Comparison of ENCODE assay signal across 8 cellular contexts in genomic region chr2:86719263-86719636, GRCh38. TPM values are rescaled to one million over a fixed set of nuclear protein-coding genes. Genes with fewer than 3 reads are reported as not detected.
DNase-seq lines count a peak whose midpoint lies in the region; ATAC-seq and TF ChIP-seq lines count a peak whose summit lies in the region.
"Not testable (repeated sequence)": the region's sequence is repeated elsewhere in the genome, so short reads cannot be mapped to it uniquely, and the experiment has no call there.

No MANE protein-coding gene starts in this region.

- H3K27ac ChIP-seq in HUES64 (ENCODE audit: low read depth, low read length) (0 out of 2 replicates have a peak overlapping the region, but pooled peaks have one; percentile 58), heart left ventricle (peak overlapping the region; percentile 83 to 95 (median 90)), gastrocnemius medialis (peak overlapping the region; percentile 87 to 93 (median 88)), vagina (peak overlapping the region; percentile 83)

- H3K27ac Mint-ChIP-seq in WTC11; central memory CD8-positive, alpha-beta T cell (ENCODE audit: low read depth): not testable (repeated sequence)

- peak overlapping the region; percentile 77; the same call in 1 of the 2 replicates for H3K9ac ChIP-seq in HUES64 (ENCODE audit: low read depth, low read length)

- H3K4me1 Mint-ChIP-seq in WTC11; central memory CD8-positive, alpha-beta T cell: not testable (repeated sequence)

- peak overlapping the region; percentile 43; the same call in 1 of the 2 replicates for H3K4me3 Mint-ChIP-seq in WTC11
- peak overlapping the region; percentile 82 for H3K4me3 Mint-ChIP-seq in central memory CD8-positive, alpha-beta T cell

- in situ Hi-C loops in gastrocnemius medialis (cut with MboI; ENCODE audit: low sequenced_read_pairs in 4 of 4): not testable (repeated sequence)

- not testable (repeated sequence) for ATAC-seq in WTC11; central memory CD8-positive, alpha-beta T cell (replicated peaks; ENCODE audit: extremely low read depth, poor library complexity, severe bottlenecking)
- ATAC-seq in heart left ventricle: peak; percentile 6 to 53 (median 30)
- peak; percentile 34 to 40 for ATAC-seq in gastrocnemius medialis

- TF ChIP-seq CTCF in GM12875 (IDR thresholded peaks at IDR 0.05; ENCODE audit: borderline replicate concordance, insufficient read depth, low read depth, low read length); WTC11 (IDR thresholded peaks at IDR 0.05); heart left ventricle (IDR thresholded peaks at IDR 0.05); gastrocnemius medialis (IDR thresholded peaks at IDR 0.05 in 4 of 5, conservative IDR thresholded peaks at IDR 0.05 in 1 of 5); vagina (IDR thresholded peaks at IDR 0.05): not testable (repeated sequence)

- not testable (repeated sequence) for H3K27me3 ChIP-seq in HUES64 (ENCODE audit: insufficient read depth, low read length); heart left ventricle; mononuclear cell (ENCODE audit: insufficient read depth, low read length); gastrocnemius medialis; vagina

- H3K4me1 ChIP-seq in HUES64 (ENCODE audit: insufficient read depth, low read length); heart left ventricle; mononuclear cell (ENCODE audit: insufficient read depth, low read length); gastrocnemius medialis; vagina: not testable (repeated sequence)

- not testable (repeated sequence) for H3K27me3 Mint-ChIP-seq in WTC11 (ENCODE audit: low read depth); central memory CD8-positive, alpha-beta T cell

- H3K9me3 Mint-ChIP-seq in WTC11; central memory CD8-positive, alpha-beta T cell: not testable (repeated sequence)

- not testable (repeated sequence) for H3K36me3 Mint-ChIP-seq in WTC11; central memory CD8-positive, alpha-beta T cell (ENCODE audit: insufficient read depth)

- 0% methylated on average over 3 of the region's 30 CpGs for WGBS in HUES64
- no CpG with 5 or more reads among the region's 30 CpGs for WGBS in heart left ventricle, 4 donors

- intact Hi-C loops in heart left ventricle (cut with DNase I); gastrocnemius medialis (cut with DNase I; ENCODE audit: low total_unique reads); vagina (cut with DNase I): not testable (repeated sequence)

- H3K4me3 ChIP-seq in GM12875 (ENCODE audit: low read depth, low read length) (peak overlapping the region; percentile 49), HUES64 (ENCODE audit: low read length) (peak overlapping the region; percentile 67), heart left ventricle (peak overlapping the region; percentile 52 to 87 (median 72)), mononuclear cell (ENCODE audit: low read length) (peak overlapping the region; percentile 34), gastrocnemius medialis (peak overlapping the region; percentile 43 to 74 (median 67)), vagina (peak overlapping the region; percentile 63 to 74)

- not testable (repeated sequence) for DNase-seq in WTC11 (ENCODE audit: low spot score); central memory CD8-positive, alpha-beta T cell (ENCODE audit: low spot score in 2 of 2); heart left ventricle; gastrocnemius medialis; vagina (ENCODE audit: extremely low spot score in 2 of 2)

- CTCF ChIA-PET in WTC11 (lab: Charles Lee): not testable (repeated sequence)

- POLR2A ChIA-PET in WTC11 (lab: Charles Lee): not testable (repeated sequence)

- not testable (repeated sequence) for H3K9me3 ChIP-seq in HUES64 (ENCODE audit: insufficient read depth, low read depth, low read length); heart left ventricle; mononuclear cell (ENCODE audit: low read depth, low read length); gastrocnemius medialis; vagina

- not testable (repeated sequence) for TF ChIP-seq POLR2A in heart left ventricle (IDR thresholded peaks at IDR 0.05); gastrocnemius medialis (IDR thresholded peaks at IDR 0.05); vagina (IDR thresholded peaks at IDR 0.05)

- not testable (repeated sequence) for H3K36me3 ChIP-seq in HUES64 (ENCODE audit: insufficient read depth, low read length); heart left ventricle; gastrocnemius medialis; vagina

RNA-seq across cellular contexts. Expression of gene RMND5A, which starts 0.8 kb away (rescaled TPM):
- polyA plus RNA-seq in HUES64 (2013, experiment 1 of 2): 26.6 TPM
- polyA plus RNA-seq in HUES64 (2013, experiment 2 of 2): 27.8 TPM
- 54.4 to 55.4 TPM (median 54.5 TPM) in 3 replicates for total RNA-seq in WTC11 (2021)
- total RNA-seq in heart left ventricle: 100 to 1,000 TPM in 4 of 9 donors, 10 to 100 TPM in 5; 56.2 to 148 (median 91.7) TPM
- 10 to 100 TPM; 29.9 to 62.6 TPM for polyA plus RNA-seq in heart left ventricle
- total RNA-seq in mononuclear cell: 47.1 TPM
- 100 to 1,000 TPM in 3 of 4 donors, 10 to 100 TPM in 1; 88.9 to 113 (median 102) TPM for total RNA-seq in gastrocnemius medialis
- total RNA-seq in vagina: 37.6 TPM
